Comparison of ENCODE assay signal across 8 cellular contexts in the genomic region with DNA sequence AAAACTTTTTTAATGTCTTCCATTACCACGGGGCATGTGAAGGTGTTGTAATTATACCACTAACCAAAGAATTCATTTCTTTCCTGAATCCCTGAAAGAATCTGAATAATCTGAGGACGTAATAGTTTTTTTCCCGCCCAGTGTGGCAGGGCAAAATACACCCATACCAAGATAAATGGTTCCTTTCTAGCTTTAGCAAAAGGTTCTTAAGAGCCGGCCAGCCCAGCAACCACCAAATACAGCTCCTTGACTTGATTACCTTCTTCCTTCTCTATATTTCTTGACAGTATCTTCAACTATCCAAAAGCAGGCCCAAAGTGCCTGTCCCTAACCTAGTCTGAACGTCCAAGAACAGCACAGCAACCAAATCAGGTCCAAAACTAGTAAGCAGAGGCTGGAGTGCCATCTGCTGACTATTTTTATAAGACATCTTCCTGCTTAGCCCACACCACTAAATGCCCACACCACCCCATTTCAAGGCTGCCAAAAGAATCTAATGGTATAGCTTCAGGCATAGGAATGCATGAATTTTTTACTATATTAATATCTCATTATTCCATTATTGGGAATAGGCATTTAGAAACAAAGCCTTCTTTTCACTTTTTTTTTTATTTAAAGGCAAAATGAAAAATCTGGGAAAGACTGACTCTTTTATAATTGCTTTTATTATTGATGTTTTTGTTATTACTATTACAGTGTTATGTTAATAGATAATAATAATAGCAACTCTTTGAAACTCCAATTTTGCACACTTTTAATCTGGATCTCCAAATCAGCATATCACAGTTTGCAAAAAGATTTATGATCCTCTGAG.
DNase-seq lines count a peak whose midpoint lies in the region; ATAC-seq and TF ChIP-seq lines count a peak whose summit lies in the region.

No MANE protein-coding gene starts in this region.

- no peak overlapping the region for H3K27ac Mint-ChIP-seq in Caco-2 (ENCODE audit: unreplicated experiment)
- no peak overlapping the region for H3K27ac Mint-ChIP-seq in type B pancreatic cell

- TF ChIP-seq CTCF in Caco-2 (IDR thresholded peaks at IDR 0.05; ENCODE audit: insufficient read depth in 1 of 2, low read depth in 1 of 2, low read length in 1 of 2, severe bottlenecking in 1 of 2, unreplicated experiment in 1 of 2) (peak; percentile 47 to 67), HEK293 (tag by site-specific recombination; IDR thresholded peaks at IDR 0.05) (peak; percentile 61; the same call in 1 of the 2 replicates), type B pancreatic cell (conservative IDR thresholded peaks at IDR 0.05) (peak; percentile 85)

- H3K4me1 ChIP-seq in Caco-2, result no peaks in the 10 kb centered on the region; the same call in 1 of the 2 replicates
- no peaks in the 10 kb centered on the region for H3K4me1 ChIP-seq in HEK293 (ENCODE audit: control insufficient read depth, insufficient read depth, low read length)

- DNase-seq in Caco-2, result peak; percentile 38 to 62
- DNase-seq in NCI-H748 treated with DMSO at 0.1 percent for 48 hours (lab: John Stamatoyannopoulos, UW), result peak; percentile 67
- peak; percentile 64 for DNase-seq in cerebellar cortex (ENCODE audit: low spot score)
- peak; percentile 63 for DNase-seq in kidney tubule cell (ENCODE audit: low spot score)
- DNase-seq in type B pancreatic cell (ENCODE audit: extremely low spot score, unreplicated experiment), result no peak
- no peak for DNase-seq in posterior vena cava (ENCODE audit: low spot score)

- H3K27me3 ChIP-seq in Caco-2 (replicated peaks; ENCODE audit: control insufficient read depth, insufficient read depth, low read length), result no peaks in the 10 kb centered on the region

- H3K36me3 ChIP-seq in Caco-2 (ENCODE audit: control insufficient read depth, insufficient read depth, low read length) (no peaks in the 10 kb centered on the region), HEK293 (ENCODE audit: control insufficient read depth in 2 of 2, insufficient read depth in 1 of 2, low read length in 2 of 2) (no peaks in the 10 kb centered on the region)

- BruUV-seq in Caco-2 (replicated peaks; lab: Mats Ljungman, UMichigan), result no TSS peak

- POLR2A ChIA-PET in Caco-2 (lab: Charles Lee) (no interaction called here), HEK293 (lab: Yijun Ruan, JAX) (no interaction called here)

- no peak for ATAC-seq in GM18858 (IDR thresholded peaks at IDR 0.05; ENCODE audit: unreplicated experiment)

- H3K4me1 Mint-ChIP-seq in Caco-2 (ENCODE audit: low read depth, unreplicated experiment) (no peaks in the 10 kb centered on the region), type B pancreatic cell (ENCODE audit: unreplicated experiment) (peaks cover 43% of the 10 kb centered on the region)

- H3K4me3 ChIP-seq in Caco-2 (ENCODE audit: low read depth, low read length), result no peak overlapping the region
- H3K4me3 ChIP-seq in HEK293 (ENCODE audit: low read depth, low read length), result no peak overlapping the region

- H3K9me3 ChIP-seq in Caco-2 (no peaks in the 10 kb centered on the region), HEK293 (ENCODE audit: control insufficient read depth, insufficient read depth, low read depth, low read length) (no peaks in the 10 kb centered on the region)

- H3K9me3 Mint-ChIP-seq in Caco-2 (ENCODE audit: unreplicated experiment), result no peaks in the 10 kb centered on the region
- no peaks in the 10 kb centered on the region for H3K9me3 Mint-ChIP-seq in type B pancreatic cell

- no peaks in the 10 kb centered on the region for H3K36me3 Mint-ChIP-seq in Caco-2 (ENCODE audit: insufficient read depth, unreplicated experiment)
- no peaks in the 10 kb centered on the region for H3K36me3 Mint-ChIP-seq in type B pancreatic cell

- no peak overlapping the region for H3K4me3 Mint-ChIP-seq in Caco-2 (ENCODE audit: unreplicated experiment)
- no peak overlapping the region for H3K4me3 Mint-ChIP-seq in type B pancreatic cell

- no peak overlapping the region for H3K27ac ChIP-seq in HEK293 (ENCODE audit: extremely low read depth, low read depth, low read length)

- peaks cover 7% of the 10 kb centered on the region for H3K27me3 Mint-ChIP-seq in Caco-2 (ENCODE audit: insufficient read depth, unreplicated experiment)
- H3K27me3 Mint-ChIP-seq in type B pancreatic cell, result peaks cover 16% of the 10 kb centered on the region

- CTCF ChIA-PET in Caco-2 (lab: Charles Lee), result interaction anchor here (0.6 to 1.1 kb wide), 3 partner anchors 194 to 1091 kb away, joined by 3 read pairs; no protein-coding TSS in a partner anchor
- CTCF ChIA-PET in HEK293 (lab: Yijun Ruan, JAX), result interaction anchor here (0.5 to 1.8 kb wide), 27 partner anchors 13 to 1188 kb away, joined by 3 to 7 read pairs (median 4); partner anchors contain the start of gene TBX3

- intact Hi-C loops in Caco-2 (cut with micrococcal nuclease; ENCODE audit: unreplicated experiment) (loop anchor here (1.0 to 10.0 kb wide), 3 partner anchors 106 to 1091 kb away; no protein-coding TSS in a partner anchor), posterior vena cava (cut with DNase I) (loop anchor here (5.0 kb wide), 2 partner anchors 1081 to 1091 kb away; no protein-coding TSS in a partner anchor)

TF ChIP-seq in HEK293, 187 proteins besides CTCF, POLR2A, EP300 and RAD21 (continues in another document):
- peak; percentile 96 for TF ChIP-seq ZNF654 (tag by site-specific recombination; IDR thresholded peaks at IDR 0.05; ENCODE audit: low read depth)
- TF ChIP-seq ZNF785 (tag by site-specific recombination; IDR thresholded peaks at IDR 0.05), result no peak
- 0 out of 2 replicates have a peak, but pooled peaks have one; percentile 40 for TF ChIP-seq ZNF660 (tag by site-specific recombination; IDR thresholded peaks at IDR 0.05)
- no peak for TF ChIP-seq BCL11A (tag by site-specific recombination; IDR thresholded peaks at IDR 0.05; ENCODE audit: low read depth)
- TF ChIP-seq ZNF302 (tag by site-specific recombination; IDR thresholded peaks at IDR 0.05; ENCODE audit: low read depth), result no peak
- TF ChIP-seq ZNF19 (tag by site-specific recombination; IDR thresholded peaks at IDR 0.05; ENCODE audit: low read depth), result no peak
- TF ChIP-seq TCF7L2 (IDR thresholded peaks at IDR 0.05; ENCODE audit: borderline replicate concordance, low read depth, low read length), result no peak
- no peak for TF ChIP-seq ZNF280D (tag by site-specific recombination; IDR thresholded peaks at IDR 0.05)
- no peak for TF ChIP-seq ZXDB (tag by site-specific recombination; IDR thresholded peaks at IDR 0.05)
- no peak for TF ChIP-seq ZNF274 (IDR thresholded peaks at IDR 0.05; ENCODE audit: low read length)
- no peak for TF ChIP-seq ZNF274 (tag by site-specific recombination; IDR thresholded peaks at IDR 0.05; ENCODE audit: borderline replicate concordance)
- TF ChIP-seq, protein P1, sequence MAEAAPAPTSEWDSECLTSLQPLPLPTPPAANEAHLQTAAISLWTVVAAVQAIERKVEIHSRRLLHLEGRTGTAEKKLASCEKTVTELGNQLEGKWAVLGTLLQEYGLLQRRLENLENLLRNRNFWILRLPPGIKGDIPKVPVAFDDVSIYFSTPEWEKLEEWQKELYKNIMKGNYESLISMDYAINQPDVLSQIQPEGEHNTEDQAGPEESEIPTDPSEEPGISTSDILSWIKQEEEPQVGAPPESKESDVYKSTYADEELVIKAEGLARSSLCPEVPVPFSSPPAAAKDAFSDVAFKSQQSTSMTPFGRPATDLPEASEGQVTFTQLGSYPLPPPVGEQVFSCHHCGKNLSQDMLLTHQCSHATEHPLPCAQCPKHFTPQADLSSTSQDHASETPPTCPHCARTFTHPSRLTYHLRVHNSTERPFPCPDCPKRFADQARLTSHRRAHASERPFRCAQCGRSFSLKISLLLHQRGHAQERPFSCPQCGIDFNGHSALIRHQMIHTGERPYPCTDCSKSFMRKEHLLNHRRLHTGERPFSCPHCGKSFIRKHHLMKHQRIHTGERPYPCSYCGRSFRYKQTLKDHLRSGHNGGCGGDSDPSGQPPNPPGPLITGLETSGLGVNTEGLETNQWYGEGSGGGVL (tag by site-specific recombination; IDR thresholded peaks at IDR 0.05), result no peak

Comparison
In these comparisons a context has a peak if more than half of its experiments do, and no peak if none do; other contexts are left out.
1. DNase-seq: peak in Caco-2 (2 of 2), NCI-H748 treated with DMSO at 0.1 percent for 48 hours (single experiment), cerebellar cortex (single experiment) and kidney tubule cell (single experiment); none in type B pancreatic cell (single experiment) and posterior vena cava (single experiment).
2. Peak in every context shown above with its lines, with median percentiles within 50 percentile points of each other: CTCF ChIP-seq.